In the genomic region with DNA sequence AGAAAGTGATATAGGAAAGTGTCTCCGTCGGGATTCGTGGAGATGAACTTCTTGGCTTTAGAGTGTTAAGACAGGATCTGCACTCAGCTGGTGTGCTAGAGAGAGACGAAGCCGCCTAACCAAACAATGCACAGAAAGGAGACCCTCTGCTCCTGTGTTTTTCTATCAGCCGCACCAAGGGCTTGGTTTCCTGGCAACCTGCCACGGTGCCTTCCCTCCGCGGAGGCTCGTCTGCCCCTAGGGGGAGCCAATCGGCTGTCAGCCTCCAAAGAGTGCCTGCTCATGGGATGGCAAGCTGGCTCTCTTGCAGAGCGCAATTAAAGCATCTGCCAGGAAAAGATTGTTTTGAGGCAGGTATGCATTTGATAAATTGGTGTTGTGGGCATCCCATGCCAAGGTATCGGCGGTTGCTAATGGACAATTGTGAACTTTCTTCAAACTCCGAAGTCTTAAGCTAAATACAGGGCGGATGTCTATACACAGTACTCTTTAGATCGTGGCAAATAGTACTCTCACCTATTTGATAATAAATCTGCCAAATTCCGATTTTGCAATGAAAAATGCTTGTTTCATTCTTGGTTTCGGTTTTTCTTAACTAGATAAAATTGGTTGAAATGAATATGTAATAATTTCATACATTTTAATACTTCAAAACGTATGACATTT, we compare ENCODE assay signal across 8 cellular contexts.
DNase-seq lines count a peak whose midpoint lies in the region; ATAC-seq, FAIRE-seq and TF ChIP-seq lines count a peak whose summit lies in the region.

No MANE protein-coding gene starts in this region.

- TF ChIP-seq RAD21 in A549 (conservative IDR thresholded peaks at IDR 0.05 in 1 of 2, IDR thresholded peaks at IDR 0.05 in 1 of 2) = peak; percentile 50 to 51

- H3K27ac ChIP-seq in A549 (no peak overlapping the region), gastrocnemius medialis (no peak overlapping the region)

- intact Hi-C loops in gastrocnemius medialis (cut with DNase I; ENCODE audit: low total_unique reads) = no loop called here

- H3K4me3 ChIP-seq in A549 (no peak overlapping the region), gastrocnemius medialis (no peak overlapping the region)

- H3K9me3 ChIP-seq in A549 (no peaks in the 10 kb centered on the region), gastrocnemius medialis (no peaks in the 10 kb centered on the region)

- peak; percentile 49 for TF ChIP-seq CTCF in A549 (IDR thresholded peaks at IDR 0.05)
- peak; percentile 79 for TF ChIP-seq CTCF in GM12872 (IDR thresholded peaks at IDR 0.05; ENCODE audit: insufficient read depth, low read depth, low read length)
- TF ChIP-seq CTCF in gastrocnemius medialis (IDR thresholded peaks at IDR 0.05 in 4 of 5, conservative IDR thresholded peaks at IDR 0.05 in 1 of 5) = peak in 3 of 5 experiments; percentile 19 to 57 (median 47)

- no peaks in the 10 kb centered on the region for H3K36me3 ChIP-seq in gastrocnemius medialis

- FAIRE-seq in A549 (lab: Jason Lieb, UNC) = no peak

- DNase-seq in A549 (ENCODE audit: low read depth in 1 of 2, low spot score in 1 of 2) = peak; percentile 31 to 58
- peak; percentile 13 for DNase-seq in NCI-H2196 treated with DMSO at 0.1 percent for 48 hours (lab: John Stamatoyannopoulos, UW; ENCODE audit: unreplicated experiment)
- peak; percentile 27 for DNase-seq in amniotic epithelial cell (ENCODE audit: low read depth)
- DNase-seq in hypothalamus (lab: John Stamatoyannopoulos, UW) = peak in 47 of 51 donors; percentile 1 to 79 (median 34)
- DNase-seq in gastrocnemius medialis = peak; percentile 3 to 16

- H3K4me1 ChIP-seq in A549 = no peaks in the 10 kb centered on the region
- peaks cover 0 to 4% of the 10 kb centered on the region in 2 donors for H3K4me1 ChIP-seq in gastrocnemius medialis

- H3K27me3 ChIP-seq in gastrocnemius medialis = no peaks in the 10 kb centered on the region

- WGBS in A549 (ENCODE audit: missing lambda C conversion rate) = 37% methylated on average over 13 of the region's 20 CpGs

- POLR2A ChIA-PET in A549 (lab: Yijun Ruan, JAX) = no interaction called here

- CTCF ChIA-PET in A549 (lab: Yijun Ruan, JAX) = interaction anchor here (0.6 to 1.6 kb wide), 8 partner anchors 10 to 1186 kb away, joined by 3 to 5 read pairs (median 3); no protein-coding TSS in a partner anchor

- ATAC-seq in A549 (peak; percentile 78 to 86), HG02798 (IDR thresholded peaks at IDR 0.05; ENCODE audit: poor library complexity, unreplicated experiment) (peak; percentile 69), gastrocnemius medialis (no peak), HG02970 (IDR thresholded peaks at IDR 0.05; ENCODE audit: low FRiP score, unreplicated experiment) (no peak)

- in situ Hi-C loops in gastrocnemius medialis (cut with MboI; ENCODE audit: low sequenced_read_pairs in 4 of 4) = loop anchor here in 1 of 4 donors (25.0 kb wide), 1 partner anchor 872 kb away; no protein-coding TSS in a partner anchor

- peak overlapping the region; percentile 35; the same call in 2 of the 3 replicates for H3K4me2 ChIP-seq in A549

- no peak for TF ChIP-seq EP300 in A549 (IDR thresholded peaks at IDR 0.05)

- no peak for TF ChIP-seq POLR2A in A549 (IDR thresholded peaks at IDR 0.05; ENCODE audit: low read length)
- TF ChIP-seq POLR2A in gastrocnemius medialis (IDR thresholded peaks at IDR 0.05) = no peak

TF ChIP-seq in A549, 52 proteins besides CTCF, POLR2A, EP300 and RAD21:
- no peak for TF ChIP-seq ZFP36 (IDR thresholded peaks at IDR 0.05; ENCODE audit: borderline replicate concordance, partially characterized antibody)
- no peak for TF ChIP-seq FOXS1 (CRISPR knock-in tag; IDR thresholded peaks at IDR 0.05)
- TF ChIP-seq SMC3 (IDR thresholded peaks at IDR 0.05) = peak; percentile 34; the same call in 1 of the 3 replicates
- TF ChIP-seq ESRRA (IDR thresholded peaks at IDR 0.05; ENCODE audit: borderline replicate concordance, low read length) = no peak
- TF ChIP-seq RARB (CRISPR knock-in tag; IDR thresholded peaks at IDR 0.05) = no peak
- TF ChIP-seq FOSB (CRISPR knock-in tag; IDR thresholded peaks at IDR 0.05) = no peak

Comparison
In these comparisons a context has a peak if more than half of its experiments do, and no peak if none do; other contexts are left out.
1. ATAC-seq: peak in A549 (2 of 2) and HG02798 (single experiment); none in gastrocnemius medialis (0 of 2) and HG02970 (single experiment).
2. Peak in every context shown above with its lines, with median percentiles within 50 percentile points of each other: DNase-seq and CTCF ChIP-seq.